2 cellular contexts compared by ENCODE assay signal in the genomic region with DNA sequence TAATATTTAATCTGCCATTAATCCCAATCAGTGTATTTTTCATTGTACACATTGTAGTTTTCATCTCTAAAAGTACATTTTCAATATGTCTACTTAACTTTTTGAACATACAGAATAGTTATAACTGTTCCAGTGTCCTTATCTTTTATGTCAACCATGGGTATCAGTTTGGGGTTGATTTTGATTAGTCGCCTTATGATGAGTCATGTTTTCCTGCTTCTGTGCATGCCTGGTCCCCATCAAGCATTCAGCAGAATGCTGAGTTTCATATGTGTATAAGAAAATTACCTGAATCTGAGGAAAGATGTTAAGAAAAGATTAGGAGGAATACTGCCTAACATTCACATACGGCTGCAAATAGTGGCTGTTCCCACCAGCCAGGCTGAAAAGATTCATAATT.
TF ChIP-seq lines count a peak whose summit lies in the region.

No MANE protein-coding gene starts in this region.

TF ChIP-seq in IMR-90, 13 proteins besides CTCF, POLR2A, EP300 and RAD21:
- TF ChIP-seq MAFK (IDR thresholded peaks at IDR 0.05; ENCODE audit: low read depth, low read length) = 0 out of 2 replicates have a peak, but pooled peaks have one; percentile 39
- TF ChIP-seq FOS (IDR thresholded peaks at IDR 0.05; ENCODE audit: low read depth, low read length) = peak; percentile 52
- TF ChIP-seq SMC3 (IDR thresholded peaks at IDR 0.05; ENCODE audit: low read depth, low read length) = no peak
- peak; percentile 64 for TF ChIP-seq NFE2L2 (IDR thresholded peaks at IDR 0.05; ENCODE audit: low read depth, low read length)

TF ChIP-seq in K562, 482 proteins besides CTCF, POLR2A, EP300 and RAD21:
- TF ChIP-seq ZNF316 (IDR thresholded peaks at IDR 0.05) (peak; percentile 42; the same call in 1 of the 2 replicates), ELF4 (CRISPR knock-in tag; IDR thresholded peaks at IDR 0.05) (no peak), ATF3 (IDR thresholded peaks at IDR 0.05) (peak; percentile 58), ATF3 (CRISPR knock-in tag; conservative IDR thresholded peaks at IDR 0.05) (no peak), PHF8 (IDR thresholded peaks at IDR 0.05; ENCODE audit: borderline replicate concordance, low read length) (no peak), PHF21A (IDR thresholded peaks at IDR 0.05; ENCODE audit: borderline replicate concordance, low read depth) (no peak), ZNF780A (CRISPR knock-in tag; IDR thresholded peaks at IDR 0.05) (no peak), MAFG (tag; conservative IDR thresholded peaks at IDR 0.05) (peak; percentile 45; the same call in 1 of the 2 replicates), JUNB (CRISPR knock-in tag; conservative IDR thresholded peaks at IDR 0.05) (0 out of 2 replicates have a peak, but pooled peaks have one; percentile 31), ZKSCAN1 (IDR thresholded peaks at IDR 0.05; ENCODE audit: low read depth, low read length) (no peak), SLC30A9 (CRISPR knock-in tag; IDR thresholded peaks at IDR 0.05) (no peak), RCOR1 (IDR thresholded peaks at IDR 0.05; ENCODE audit: borderline replicate concordance in 1 of 2, low read depth in 2 of 2, low read length in 2 of 2) (no peak), ZBTB12 (CRISPR knock-in tag; IDR thresholded peaks at IDR 0.05) (no peak), MAFK (IDR thresholded peaks at IDR 0.05; ENCODE audit: low read length) (no peak), NR2F6 (CRISPR knock-in tag; IDR thresholded peaks at IDR 0.05) (no peak), ADNP (tag; IDR thresholded peaks at IDR 0.05) (no peak), MAZ (CRISPR knock-in tag; conservative IDR thresholded peaks at IDR 0.05 in 1 of 2, IDR thresholded peaks at IDR 0.05 in 1 of 2) (no peak), ELF1 (tag; IDR thresholded peaks at IDR 0.05) (no peak), C11orf30 (IDR thresholded peaks at IDR 0.05; ENCODE audit: low read depth) (peak; percentile 47), FOSL1 (tag; conservative IDR thresholded peaks at IDR 0.05) (peak; percentile 68), JUND (IDR thresholded peaks at IDR 0.05; ENCODE audit: borderline replicate concordance, low read depth, low read length) (peak; percentile 56; the same call in 1 of the 2 replicates), JUND (tag; IDR thresholded peaks at IDR 0.05; ENCODE audit: borderline replicate concordance, low read depth, low read length) (peak; percentile 61; the same call in 1 of the 3 replicates), BCL6 (CRISPR knock-in tag; IDR thresholded peaks at IDR 0.05) (no peak)
- TF ChIP-seq, protein P1, sequence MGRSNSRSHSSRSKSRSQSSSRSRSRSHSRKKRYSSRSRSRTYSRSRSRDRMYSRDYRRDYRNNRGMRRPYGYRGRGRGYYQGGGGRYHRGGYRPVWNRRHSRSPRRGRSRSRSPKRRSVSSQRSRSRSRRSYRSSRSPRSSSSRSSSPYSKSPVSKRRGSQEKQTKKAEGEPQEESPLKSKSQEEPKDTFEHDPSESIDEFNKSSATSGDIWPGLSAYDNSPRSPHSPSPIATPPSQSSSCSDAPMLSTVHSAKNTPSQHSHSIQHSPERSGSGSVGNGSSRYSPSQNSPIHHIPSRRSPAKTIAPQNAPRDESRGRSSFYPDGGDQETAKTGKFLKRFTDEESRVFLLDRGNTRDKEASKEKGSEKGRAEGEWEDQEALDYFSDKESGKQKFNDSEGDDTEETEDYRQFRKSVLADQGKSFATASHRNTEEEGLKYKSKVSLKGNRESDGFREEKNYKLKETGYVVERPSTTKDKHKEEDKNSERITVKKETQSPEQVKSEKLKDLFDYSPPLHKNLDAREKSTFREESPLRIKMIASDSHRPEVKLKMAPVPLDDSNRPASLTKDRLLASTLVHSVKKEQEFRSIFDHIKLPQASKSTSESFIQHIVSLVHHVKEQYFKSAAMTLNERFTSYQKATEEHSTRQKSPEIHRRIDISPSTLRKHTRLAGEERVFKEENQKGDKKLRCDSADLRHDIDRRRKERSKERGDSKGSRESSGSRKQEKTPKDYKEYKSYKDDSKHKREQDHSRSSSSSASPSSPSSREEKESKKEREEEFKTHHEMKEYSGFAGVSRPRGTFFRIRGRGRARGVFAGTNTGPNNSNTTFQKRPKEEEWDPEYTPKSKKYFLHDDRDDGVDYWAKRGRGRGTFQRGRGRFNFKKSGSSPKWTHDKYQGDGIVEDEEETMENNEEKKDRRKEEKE (IDR thresholded peaks at IDR 0.05; ENCODE audit: borderline replicate concordance in 1 of 2, control insufficient read depth in 1 of 2, low read depth in 2 of 2, low read length in 1 of 2) = no peak
- TF ChIP-seq, protein P2, sequence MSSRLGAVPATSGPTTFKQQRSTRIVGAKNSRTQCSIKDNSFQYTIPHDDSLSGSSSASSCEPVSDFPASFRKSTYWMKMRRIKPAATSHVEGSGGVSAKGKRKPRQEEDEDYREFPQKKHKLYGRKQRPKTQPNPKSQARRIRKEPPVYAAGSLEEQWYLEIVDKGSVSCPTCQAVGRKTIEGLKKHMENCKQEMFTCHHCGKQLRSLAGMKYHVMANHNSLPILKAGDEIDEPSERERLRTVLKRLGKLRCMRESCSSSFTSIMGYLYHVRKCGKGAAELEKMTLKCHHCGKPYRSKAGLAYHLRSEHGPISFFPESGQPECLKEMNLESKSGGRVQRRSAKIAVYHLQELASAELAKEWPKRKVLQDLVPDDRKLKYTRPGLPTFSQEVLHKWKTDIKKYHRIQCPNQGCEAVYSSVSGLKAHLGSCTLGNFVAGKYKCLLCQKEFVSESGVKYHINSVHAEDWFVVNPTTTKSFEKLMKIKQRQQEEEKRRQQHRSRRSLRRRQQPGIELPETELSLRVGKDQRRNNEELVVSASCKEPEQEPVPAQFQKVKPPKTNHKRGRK (tag; IDR thresholded peaks at IDR 0.05) = no peak
TF ChIP-seq in K562: peak in this region for 7.
